31 cellular contexts compared by ENCODE assay signal in genomic region chr12:100159391-100160104, GRCh38.
"Had no signal": no experiment of that assay in that cellular context is flagged by ENCODE, and none has a peak within 500 bp of the region (broad histone marks: within the 10 kb centered on the region; RNA-seq: fewer than 3 reads in every experiment).

No MANE protein-coding gene starts in this region.

- H3K27me3 ChIP-seq: brain microvascular endothelial cell, dorsolateral prefrontal cortex, esophagus muscularis mucosa, foreskin keratinocyte, gastrocnemius medialis, heart left ventricle had no signal

- DNase-seq: activated CD4-positive, alpha-beta memory T cell treated with anti-CD3 and anti-CD28 coated beads for 36 hours; activated CD4-positive, alpha-beta T cell treated with anti-CD3 and anti-CD28 coated beads for 36 hours; activated CD4-positive, alpha-beta T cell treated with anti-CD3 and anti-CD28 coated beads, Interleukin-2, amount 10 ng/mL, durations not matched to agents 24 days and 14 days; activated CD4-positive, CD25-positive, alpha-beta regulatory T cell; activated CD4-positive, CD25-positive, alpha-beta regulatory T cell treated with anti-CD3 and anti-CD28 coated beads, Interleukin-2, amount 50 U/mL, for 72 hours; activated CD8-positive, alpha-beta memory T cell treated with anti-CD3 and anti-CD28 coated beads, Interleukin-2, amount 10 ng/mL, durations not matched to agents 7 days and 5 days; activated CD8-positive, alpha-beta memory T cell treated with anti-CD3 and anti-CD28 coated beads, Interleukin-2, amount 50 U/mL, for 4 hours; activated CD8-positive, alpha-beta T cell treated with anti-CD3 and anti-CD28 coated beads, Interleukin-2, amount 10 ng/mL, durations not matched to agents 7 days and 5 days; activated gamma-delta T cell treated with Interleukin-2 at 50 U/mL for 16 hours; activated naive CD4-positive, alpha-beta T cell treated with anti-CD3 and anti-CD28 coated beads, Interleukin-2, amount 50 U/mL, for 16 hours; activated naive CD4-positive, alpha-beta T cell treated with Interleukin-2 at 50 U/mL for 16 hours; activated T-cell treated with anti-CD3 and anti-CD28 coated beads, Interleukin-2, amount 50 U/mL, for 1 hour; activated T-cell treated with anti-CD3 and anti-CD28 coated beads, Interleukin-2, amount 50 U/mL, for 48 hours; amniotic stem cell; anterior cingulate cortex; brain microvascular endothelial cell; dorsolateral prefrontal cortex; effector memory CD4-positive, alpha-beta T cell; erythroblast; foreskin keratinocyte; gastrocnemius medialis; glutamatergic neuron; heart left ventricle; T-helper 2 cell had no signal

- H3K4me3 ChIP-seq: coronary artery, dorsolateral prefrontal cortex, esophagus muscularis mucosa, gastrocnemius medialis, heart left ventricle had no signal

- H3K27ac Mint-ChIP-seq: activated CD4-positive, alpha-beta memory T cell treated with anti-CD3 and anti-CD28 coated beads for 36 hours; activated CD4-positive, alpha-beta T cell treated with anti-CD3 and anti-CD28 coated beads for 36 hours; activated CD4-positive, alpha-beta T cell treated with anti-CD3 and anti-CD28 coated beads, Interleukin-2, amount 10 ng/mL, durations not matched to agents 24 days and 14 days; activated CD8-positive, alpha-beta memory T cell treated with anti-CD3 and anti-CD28 coated beads, Interleukin-2, amount 10 ng/mL, durations not matched to agents 7 days and 5 days; activated CD8-positive, alpha-beta T cell treated with anti-CD3 and anti-CD28 coated beads, Interleukin-2, amount 10 ng/mL, durations not matched to agents 7 days and 5 days; activated naive CD8-positive, alpha-beta T cell; activated T-helper 1 cell treated with anti-CD3 and anti-CD28 coated beads, Interleukin-12 subunit alpha, Interleukin-12 subunit beta, Interleukin-2, Interleukin-4 antibody, amounts not matched to agents 30 ng/mL and 10 ng/mL and 1 ng/mL, durations not matched to agents 14 hours and 24 hours and 36 hours; activated T-helper 2 cell treated with anti-CD3 and anti-CD28 coated beads, Interferon-gamma antibody, Interleukin-2, Interleukin-4, amounts not matched to agents 10 μg/mL and 5 μg/mL and 100 μg/mL, durations not matched to agents 14 hours and 24 hours and 36 hours; dendritic cell treated with granulocyte-macrophage colony-stimulating factor and Interleukin-4, amounts not matched to agents 40 ng/mL and 50 ng/mL, for 4 days had no signal

- H3K27me3 Mint-ChIP-seq: activated CD4-positive, alpha-beta memory T cell treated with anti-CD3 and anti-CD28 coated beads for 36 hours; activated CD4-positive, alpha-beta T cell treated with anti-CD3 and anti-CD28 coated beads for 36 hours; activated CD4-positive, alpha-beta T cell treated with anti-CD3 and anti-CD28 coated beads, Interleukin-2, amount 10 ng/mL, durations not matched to agents 24 days and 14 days; activated CD8-positive, alpha-beta memory T cell treated with anti-CD3 and anti-CD28 coated beads, Interleukin-2, amount 10 ng/mL, durations not matched to agents 7 days and 5 days; activated naive CD8-positive, alpha-beta T cell; central memory CD8-positive, alpha-beta T cell; dendritic cell treated with granulocyte-macrophage colony-stimulating factor and Interleukin-4, amounts not matched to agents 40 ng/mL and 50 ng/mL, for 4 days had no signal

- H3K9me3 ChIP-seq: esophagus muscularis mucosa, gastrocnemius medialis, heart left ventricle had no signal

- H3K36me3 ChIP-seq: brain microvascular endothelial cell, esophagus muscularis mucosa, gastrocnemius medialis, heart left ventricle had no signal

- H3K27ac ChIP-seq: brain microvascular endothelial cell, coronary artery, dorsolateral prefrontal cortex, esophagus muscularis mucosa, foreskin keratinocyte, gastrocnemius medialis, heart left ventricle had no signal

- H3K36me3 Mint-ChIP-seq: activated CD4-positive, alpha-beta memory T cell treated with anti-CD3 and anti-CD28 coated beads for 36 hours had no signal

- ATAC-seq: activated CD4-positive, alpha-beta T cell treated with anti-CD3 and anti-CD28 coated beads for 36 hours; activated CD8-positive, alpha-beta memory T cell treated with anti-CD3 and anti-CD28 coated beads, Interleukin-2, amount 10 ng/mL, durations not matched to agents 7 days and 5 days; activated CD8-positive, alpha-beta T cell treated with anti-CD3 and anti-CD28 coated beads, Interleukin-2, amount 10 ng/mL, durations not matched to agents 7 days and 5 days; foreskin keratinocyte; gastrocnemius medialis; heart left ventricle had no signal

- H3K9me3 Mint-ChIP-seq: activated CD4-positive, alpha-beta memory T cell treated with anti-CD3 and anti-CD28 coated beads for 36 hours; activated CD4-positive, alpha-beta T cell treated with anti-CD3 and anti-CD28 coated beads, Interleukin-2, amount 10 ng/mL, durations not matched to agents 24 days and 14 days; activated T-helper 1 cell treated with anti-CD3 and anti-CD28 coated beads, Interleukin-12 subunit alpha, Interleukin-12 subunit beta, Interleukin-2, Interleukin-4 antibody, amounts not matched to agents 30 ng/mL and 10 ng/mL and 1 ng/mL, durations not matched to agents 14 hours and 24 hours and 36 hours; activated T-helper 2 cell treated with anti-CD3 and anti-CD28 coated beads, Interferon-gamma antibody, Interleukin-2, Interleukin-4, amounts not matched to agents 10 μg/mL and 5 μg/mL and 100 μg/mL, durations not matched to agents 14 hours and 24 hours and 36 hours; central memory CD8-positive, alpha-beta T cell; dendritic cell treated with granulocyte-macrophage colony-stimulating factor and Interleukin-4, amounts not matched to agents 40 ng/mL and 50 ng/mL, for 4 days had no signal

- H3K4me1 ChIP-seq: foreskin keratinocyte had no signal

- H3K4me3 Mint-ChIP-seq: activated CD4-positive, alpha-beta memory T cell treated with anti-CD3 and anti-CD28 coated beads for 36 hours; activated CD4-positive, alpha-beta T cell treated with anti-CD3 and anti-CD28 coated beads for 36 hours; activated CD4-positive, alpha-beta T cell treated with anti-CD3 and anti-CD28 coated beads, Interleukin-2, amount 10 ng/mL, durations not matched to agents 24 days and 14 days; activated CD8-positive, alpha-beta memory T cell treated with anti-CD3 and anti-CD28 coated beads, Interleukin-2, amount 10 ng/mL, durations not matched to agents 7 days and 5 days; activated CD8-positive, alpha-beta T cell treated with anti-CD3 and anti-CD28 coated beads, Interleukin-2, amount 10 ng/mL, durations not matched to agents 7 days and 5 days; activated naive CD8-positive, alpha-beta T cell; activated T-helper 1 cell treated with anti-CD3 and anti-CD28 coated beads, Interleukin-12 subunit alpha, Interleukin-12 subunit beta, Interleukin-2, Interleukin-4 antibody, amounts not matched to agents 30 ng/mL and 10 ng/mL and 1 ng/mL, durations not matched to agents 14 hours and 24 hours and 36 hours; central memory CD8-positive, alpha-beta T cell; dendritic cell treated with granulocyte-macrophage colony-stimulating factor and Interleukin-4, amounts not matched to agents 40 ng/mL and 50 ng/mL, for 4 days had no signal
